Comparison of ENCODE assay signal across 1 cellular context in genomic region chr19:12669272-12670158, GRCh38.
A peak's percentile ranks its signal among the peaks of the same experiment; 100 is the strongest.
TF ChIP-seq lines count a peak whose summit lies in the region.

No MANE protein-coding gene starts in this region.

TF ChIP-seq in HepG2, 621 proteins besides CTCF, POLR2A, EP300 and RAD21 (continued from another document and continues in another):
- TF ChIP-seq KIAA2018 (CRISPR knock-in tag; IDR thresholded peaks at IDR 0.05; ENCODE audit: borderline replicate concordance) (no peak), E2F5 (CRISPR knock-in tag; conservative IDR thresholded peaks at IDR 0.05) (0 out of 2 replicates have a peak, but pooled peaks have one; percentile 19), ZBTB21 (CRISPR knock-in tag; IDR thresholded peaks at IDR 0.05) (no peak), BRD4 (CRISPR knock-in tag; IDR thresholded peaks at IDR 0.05) (no peak), ZC3H13 (CRISPR knock-in tag; IDR thresholded peaks at IDR 0.05) (no peak; the same call in 1 of the 2 replicates), ZNF660 (CRISPR knock-in tag; IDR thresholded peaks at IDR 0.05; ENCODE audit: borderline replicate concordance, low read depth) (no peak), MAF1 (CRISPR knock-in tag; IDR thresholded peaks at IDR 0.05; ENCODE audit: borderline replicate concordance) (peak; percentile 6; the same call in 1 of the 2 replicates), HOXA7 (CRISPR knock-in tag; IDR thresholded peaks at IDR 0.05) (no peak), AKAP8 (CRISPR knock-in tag; IDR thresholded peaks at IDR 0.05) (no peak), ZMAT5 (CRISPR knock-in tag; IDR thresholded peaks at IDR 0.05; ENCODE audit: borderline replicate concordance, low read depth) (no peak), CSRNP2 (CRISPR knock-in tag; conservative IDR thresholded peaks at IDR 0.05; ENCODE audit: low read depth) (no peak), ZBTB4 (CRISPR knock-in tag; IDR thresholded peaks at IDR 0.05; ENCODE audit: borderline replicate concordance) (peak; percentile 4), NCOA5 (CRISPR knock-in tag; IDR thresholded peaks at IDR 0.05) (no peak; the same call in 1 of the 2 replicates), HMGA1 (CRISPR knock-in tag; conservative IDR thresholded peaks at IDR 0.05) (no peak), SNRNP70 (IDR thresholded peaks at IDR 0.05; ENCODE audit: low read depth, low read length) (no peak), CHD4 (IDR thresholded peaks at IDR 0.05; ENCODE audit: borderline replicate concordance, low read length) (no peak), SMARCE1 (IDR thresholded peaks at IDR 0.05; ENCODE audit: borderline replicate concordance) (no peak), ZBTB3 (CRISPR knock-in tag; IDR thresholded peaks at IDR 0.05; ENCODE audit: borderline replicate concordance, low read depth) (no peak), CHD2 (IDR thresholded peaks at IDR 0.05; ENCODE audit: low read depth, low read length) (no peak), NFE2L1 (CRISPR knock-in tag; IDR thresholded peaks at IDR 0.05; ENCODE audit: borderline replicate concordance) (no peak), KLF12 (CRISPR knock-in tag; IDR thresholded peaks at IDR 0.05; ENCODE audit: borderline replicate concordance) (0 out of 2 replicates have a peak, but pooled peaks have one; percentile 78), ZNF318 (CRISPR knock-in tag; IDR thresholded peaks at IDR 0.05) (no peak), FLYWCH1 (CRISPR knock-in tag; IDR thresholded peaks at IDR 0.05) (0 out of 2 replicates have a peak, but pooled peaks have one; percentile 31), MXD4 (CRISPR knock-in tag; IDR thresholded peaks at IDR 0.05) (peak; percentile 81; the same call in 1 of the 2 replicates), ZNF20 (CRISPR knock-in tag; IDR thresholded peaks at IDR 0.05) (no peak), ZSCAN25 (CRISPR knock-in tag; IDR thresholded peaks at IDR 0.05) (no peak), ZNF382 (CRISPR knock-in tag; IDR thresholded peaks at IDR 0.05; ENCODE audit: borderline replicate concordance) (no peak), NR2C2 (CRISPR knock-in tag; IDR thresholded peaks at IDR 0.05; ENCODE audit: borderline replicate concordance) (peak; percentile 98), NR3C1 (CRISPR knock-in tag; IDR thresholded peaks at IDR 0.05) (no peak), PAWR (CRISPR knock-in tag; IDR thresholded peaks at IDR 0.05; ENCODE audit: borderline replicate concordance) (no peak), SP1 (IDR thresholded peaks at IDR 0.05) (no peak), SP1 (CRISPR knock-in tag; IDR thresholded peaks at IDR 0.05) (peak; percentile 83), ZNF674 (CRISPR knock-in tag; IDR thresholded peaks at IDR 0.05; ENCODE audit: low read depth) (no peak), GLI4 (CRISPR knock-in tag; IDR thresholded peaks at IDR 0.05; ENCODE audit: borderline replicate concordance) (0 out of 2 replicates have a peak, but pooled peaks have one; percentile 73), CHCHD3 (CRISPR knock-in tag; IDR thresholded peaks at IDR 0.05) (no peak), ZNF556 (CRISPR knock-in tag; IDR thresholded peaks at IDR 0.05; ENCODE audit: borderline replicate concordance) (0 out of 2 replicates have a peak, but pooled peaks have one; percentile 60)
